13 cellular contexts compared by ENCODE assay signal in genomic region chr2:236747426-236747825, GRCh38.
A peak's percentile ranks its signal among the peaks of the same experiment; 100 is the strongest.
DNase-seq lines count a peak whose midpoint lies in the region; ATAC-seq and TF ChIP-seq lines count a peak whose summit lies in the region.
"Had no signal": no experiment of that assay in that cellular context is flagged by ENCODE, and none has a peak within 500 bp of the region (broad histone marks: within the 10 kb centered on the region; RNA-seq: fewer than 3 reads in every experiment).

No MANE protein-coding gene starts in this region.

- peak overlapping the region; percentile 10 for H3K18ac ChIP-seq in mesendoderm (ENCODE audit: low read length)

- H3K4me2 ChIP-seq in PC-9 (peak overlapping the region; percentile 63), mesendoderm (ENCODE audit: low read length) (no peak overlapping the region)

- no peak for TF ChIP-seq CTCF in PC-9 (conservative IDR thresholded peaks at IDR 0.05)

- WGBS in mesendoderm (ENCODE audit: extremely low coverage, insufficient coverage, low lambda C conversion rate): no CpG with 5 or more reads among the region's 7 CpGs

- H4K5ac ChIP-seq in mesendoderm (ENCODE audit: low read length): no peak overlapping the region

- no peak overlapping the region for H3K4me3 Mint-ChIP-seq in activated CD4-positive, alpha-beta T cell treated with anti-CD3 and anti-CD28 coated beads, Interleukin-2, amount 10 ng/mL, durations not matched to agents 24 days and 14 days
- no peak overlapping the region for H3K4me3 Mint-ChIP-seq in T-cell

- no peaks in the 10 kb centered on the region for H3K9me3 Mint-ChIP-seq in activated CD4-positive, alpha-beta T cell treated with anti-CD3 and anti-CD28 coated beads, Interleukin-2, amount 10 ng/mL, durations not matched to agents 24 days and 14 days
- H3K9me3 Mint-ChIP-seq in T-cell: no peaks in the 10 kb centered on the region

- no peaks in the 10 kb centered on the region for H4K20me1 ChIP-seq in PC-9 (ENCODE audit: insufficient read depth)

- H3K27me3 Mint-ChIP-seq in activated CD4-positive, alpha-beta T cell treated with anti-CD3 and anti-CD28 coated beads, Interleukin-2, amount 10 ng/mL, durations not matched to agents 24 days and 14 days: peaks cover 3% of the 10 kb centered on the region
- peaks cover 10 to 22% of the 10 kb centered on the region in 2 donors for H3K27me3 Mint-ChIP-seq in T-cell

- H3K4me3 ChIP-seq in PC-9: no peak overlapping the region
- H3K4me3 ChIP-seq in mesendoderm (ENCODE audit: low read length): no peak overlapping the region

- intact Hi-C loops in activated CD4-positive, alpha-beta T cell treated with anti-CD3 and anti-CD28 coated beads, Interleukin-2, amount 10 ng/mL, durations not matched to agents 24 days and 14 days (cut with micrococcal nuclease): no loop called here
- intact Hi-C loops in PC-9 (cut with micrococcal nuclease; ENCODE audit: unreplicated experiment): loop anchor here (5.0 kb wide), 1 partner anchor 140 kb away; no protein-coding TSS in a partner anchor

- CTCF ChIA-PET in PC-9 (lab: Charles Lee): no interaction called here
- CTCF ChIA-PET in T-cell (lab: Charles Lee): no interaction called here

- no peak for ATAC-seq in T-cell (replicated peaks in 1 of 4)

- no peak overlapping the region for H4K8ac ChIP-seq in mesendoderm (ENCODE audit: low read depth, low read length)

- H3K4me1 ChIP-seq in PC-9 (replicated peaks; ENCODE audit: insufficient read depth): peaks cover 74% of the 10 kb centered on the region
- peaks cover 11% of the 10 kb centered on the region for H3K4me1 ChIP-seq in mesendoderm (ENCODE audit: control insufficient read depth, low read depth, low read length)

- no TSS peak for BruUV-seq in PC-9 (replicated peaks; lab: Mats Ljungman, UMichigan)

- H3K9me3 ChIP-seq in PC-9 (ENCODE audit: insufficient read depth, low read depth): no peaks in the 10 kb centered on the region

- peaks cover 26% of the 10 kb centered on the region for H3F3A ChIP-seq in PC-9 (ENCODE audit: insufficient read depth, low read depth)

- no peak overlapping the region for H2BK120ac ChIP-seq in mesendoderm (ENCODE audit: low read depth, low read length)

- peak overlapping the region; percentile 99 for H3K27ac ChIP-seq in PC-9
- H3K27ac ChIP-seq in mesendoderm (ENCODE audit: low read depth, low read length): no peak overlapping the region

- POLR2A ChIA-PET in PC-9 (lab: Charles Lee; ENCODE audit: unreplicated experiment): no interaction called here
- POLR2A ChIA-PET in T-cell (lab: Charles Lee): no interaction called here

- no peaks in the 10 kb centered on the region for H3K4me1 Mint-ChIP-seq in activated CD4-positive, alpha-beta T cell treated with anti-CD3 and anti-CD28 coated beads, Interleukin-2, amount 10 ng/mL, durations not matched to agents 24 days and 14 days
- H3K4me1 Mint-ChIP-seq in T-cell: no peaks in the 10 kb centered on the region

- no peaks in the 10 kb centered on the region for H3K27me3 ChIP-seq in PC-9 (ENCODE audit: insufficient read depth, low read depth)
- H3K27me3 ChIP-seq in mesendoderm (ENCODE audit: insufficient read depth, low read length, poor library complexity): no peaks in the 10 kb centered on the region

- peak overlapping the region; percentile 4 for H2BK15ac ChIP-seq in mesendoderm (replicated peaks; ENCODE audit: low read depth)

- H3K36me3 ChIP-seq in PC-9 (ENCODE audit: low read depth) (no peaks in the 10 kb centered on the region), mesendoderm (ENCODE audit: control insufficient read depth, insufficient read depth, low read length) (no peaks in the 10 kb centered on the region)

- no peak overlapping the region for H3K4ac ChIP-seq in mesendoderm (ENCODE audit: low read depth, low read length)

- H3K9ac ChIP-seq in mesendoderm (ENCODE audit: low read length): no peak overlapping the region

- no peaks in the 10 kb centered on the region for H3K79me1 ChIP-seq in mesendoderm (ENCODE audit: low read length)

- H3K79me2 ChIP-seq in PC-9 (ENCODE audit: low read depth) (no peaks in the 10 kb centered on the region), mesendoderm (ENCODE audit: control insufficient read depth, insufficient read depth, low read length) (no peaks in the 10 kb centered on the region)

- H3K9me2 ChIP-seq in PC-9 (ENCODE audit: insufficient read depth): no peaks in the 10 kb centered on the region

- H2BK5ac ChIP-seq in mesendoderm (ENCODE audit: low read length): no peak overlapping the region

- no peak overlapping the region for H3K56ac ChIP-seq in mesendoderm (ENCODE audit: low read length)

- DNase-seq in activated CD4-positive, alpha-beta T cell treated with anti-CD3 and anti-CD28 coated beads, Interleukin-2, amount 10 ng/mL, durations not matched to agents 24 days and 14 days: peak; percentile 31
- DNase-seq in activated CD4-positive, alpha-beta T cell treated with anti-CD3 and anti-CD28 coated beads, Interleukin-2, amount 50 U/mL, for 4 hours: no peak
- DNase-seq in PC-9 (no peak), mesendoderm (no peak), NCI-H2196 (lab: John Stamatoyannopoulos, UW; ENCODE audit: unreplicated experiment) (no peak), NCI-H1092 treated with DMSO at 0.1 percent for 48 hours (lab: John Stamatoyannopoulos, UW) (no peak), T-cell (no peak), NAMALWA (ENCODE audit: low spot score) (no peak)
- DNase-seq: C1 segment of cervical spinal cord, DMS79 treated with DMSO at 0.1 percent for 48 hours, NCI-H1417 treated with DMSO at 0.1 percent for 48 hours, NCI-H2029, NCI-H774 had no signal

- no peak overlapping the region for H2AK5ac ChIP-seq in mesendoderm (ENCODE audit: low read length)

- no peak overlapping the region for H2AFZ ChIP-seq in PC-9

- H3K36me3 Mint-ChIP-seq in activated CD4-positive, alpha-beta T cell treated with anti-CD3 and anti-CD28 coated beads, Interleukin-2, amount 10 ng/mL, durations not matched to agents 24 days and 14 days (ENCODE audit: low read depth): no peaks in the 10 kb centered on the region
- no peaks in the 10 kb centered on the region for H3K36me3 Mint-ChIP-seq in T-cell

- H3K23ac ChIP-seq in mesendoderm (ENCODE audit: low read length): no peak overlapping the region

- no peak overlapping the region for H3K27ac Mint-ChIP-seq in activated CD4-positive, alpha-beta T cell treated with anti-CD3 and anti-CD28 coated beads, Interleukin-2, amount 10 ng/mL, durations not matched to agents 24 days and 14 days
- no peak overlapping the region for H3K27ac Mint-ChIP-seq in T-cell
